In the genomic region with DNA sequence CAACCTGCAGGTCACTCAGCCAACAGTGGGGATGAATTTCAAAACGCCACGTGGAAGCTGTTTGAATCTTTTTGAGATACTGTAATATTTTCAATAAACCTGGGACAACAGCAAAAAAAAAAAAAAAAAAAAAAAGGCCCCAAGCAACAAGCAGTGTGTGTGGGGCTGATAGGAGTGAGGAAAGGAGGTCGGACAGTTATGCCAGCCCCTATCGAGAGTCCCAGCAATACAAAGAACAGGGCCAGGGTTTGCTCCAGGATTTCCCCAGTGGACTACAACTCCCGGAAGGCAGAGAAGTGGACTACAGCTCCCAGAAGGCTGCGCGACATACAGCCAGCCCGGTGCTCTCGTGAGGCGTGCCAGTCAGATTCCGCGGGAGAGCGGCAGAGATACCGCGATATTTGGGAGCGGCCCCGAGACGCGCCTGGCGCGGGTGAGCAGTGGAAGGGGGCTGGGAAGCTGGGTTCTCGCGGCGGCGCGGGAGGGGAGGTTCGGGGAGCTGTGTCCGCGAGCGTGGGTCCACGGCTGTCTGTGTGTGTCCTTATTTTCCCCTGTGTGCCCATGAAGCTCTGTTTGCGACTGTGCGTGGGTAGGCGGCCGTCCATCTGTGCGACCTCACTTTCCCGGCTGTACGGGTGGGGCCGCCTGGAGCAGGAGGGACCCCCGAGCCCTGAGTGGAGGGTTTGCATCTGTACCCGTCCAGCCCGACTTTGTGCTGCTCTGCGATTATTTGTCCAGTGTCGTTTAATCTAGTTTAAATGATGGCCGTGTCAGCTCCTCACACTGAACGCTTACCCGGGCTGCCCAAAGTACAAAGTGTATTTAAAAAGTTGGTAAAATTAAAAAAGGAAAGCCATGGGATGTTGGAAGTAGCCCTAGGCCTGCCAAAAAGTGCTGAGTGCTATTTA, we compare ENCODE assay signal across 1 cellular context.
TF ChIP-seq lines count a peak whose summit lies in the region.

A gene with protein sequence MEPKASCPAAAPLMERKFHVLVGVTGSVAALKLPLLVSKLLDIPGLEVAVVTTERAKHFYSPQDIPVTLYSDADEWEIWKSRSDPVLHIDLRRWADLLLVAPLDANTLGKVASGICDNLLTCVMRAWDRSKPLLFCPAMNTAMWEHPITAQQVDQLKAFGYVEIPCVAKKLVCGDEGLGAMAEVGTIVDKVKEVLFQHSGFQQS (plus strand): TSS at position 397 of the 908 bp plus-strand sequence. CDS start 4,729 bp downstream, outside the sequence.

TF ChIP-seq in HepG2, 621 proteins besides CTCF, POLR2A, EP300 and RAD21 (continued from another document and continues in another):
- TF ChIP-seq, protein P1, sequence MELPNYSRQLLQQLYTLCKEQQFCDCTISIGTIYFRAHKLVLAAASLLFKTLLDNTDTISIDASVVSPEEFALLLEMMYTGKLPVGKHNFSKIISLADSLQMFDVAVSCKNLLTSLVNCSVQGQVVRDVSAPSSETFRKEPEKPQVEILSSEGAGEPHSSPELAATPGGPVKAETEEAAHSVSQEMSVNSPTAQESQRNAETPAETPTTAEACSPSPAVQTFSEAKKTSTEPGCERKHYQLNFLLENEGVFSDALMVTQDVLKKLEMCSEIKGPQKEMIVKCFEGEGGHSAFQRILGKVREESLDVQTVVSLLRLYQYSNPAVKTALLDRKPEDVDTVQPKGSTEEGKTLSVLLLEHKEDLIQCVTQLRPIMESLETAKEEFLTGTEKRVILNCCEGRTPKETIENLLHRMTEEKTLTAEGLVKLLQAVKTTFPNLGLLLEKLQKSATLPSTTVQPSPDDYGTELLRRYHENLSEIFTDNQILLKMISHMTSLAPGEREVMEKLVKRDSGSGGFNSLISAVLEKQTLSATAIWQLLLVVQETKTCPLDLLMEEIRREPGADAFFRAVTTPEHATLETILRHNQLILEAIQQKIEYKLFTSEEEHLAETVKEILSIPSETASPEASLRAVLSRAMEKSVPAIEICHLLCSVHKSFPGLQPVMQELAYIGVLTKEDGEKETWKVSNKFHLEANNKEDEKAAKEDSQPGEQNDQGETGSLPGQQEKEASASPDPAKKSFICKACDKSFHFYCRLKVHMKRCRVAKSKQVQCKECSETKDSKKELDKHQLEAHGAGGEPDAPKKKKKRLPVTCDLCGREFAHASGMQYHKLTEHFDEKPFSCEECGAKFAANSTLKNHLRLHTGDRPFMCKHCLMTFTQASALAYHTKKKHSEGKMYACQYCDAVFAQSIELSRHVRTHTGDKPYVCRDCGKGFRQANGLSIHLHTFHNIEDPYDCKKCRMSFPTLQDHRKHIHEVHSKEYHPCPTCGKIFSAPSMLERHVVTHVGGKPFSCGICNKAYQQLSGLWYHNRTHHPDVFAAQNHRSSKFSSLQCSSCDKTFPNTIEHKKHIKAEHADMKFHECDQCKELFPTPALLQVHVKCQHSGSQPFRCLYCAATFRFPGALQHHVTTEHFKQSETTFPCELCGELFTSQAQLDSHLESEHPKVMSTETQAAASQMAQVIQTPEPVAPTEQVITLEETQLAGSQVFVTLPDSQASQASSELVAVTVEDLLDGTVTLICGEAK (IDR thresholded peaks at IDR 0.05), result no peak; the same call in 1 of the 2 replicates
- TF ChIP-seq, protein P1 (CRISPR knock-in tag; IDR thresholded peaks at IDR 0.05), result peak; percentile 57; the same call in 1 of the 2 replicates
- TF ChIP-seq, protein P2, sequence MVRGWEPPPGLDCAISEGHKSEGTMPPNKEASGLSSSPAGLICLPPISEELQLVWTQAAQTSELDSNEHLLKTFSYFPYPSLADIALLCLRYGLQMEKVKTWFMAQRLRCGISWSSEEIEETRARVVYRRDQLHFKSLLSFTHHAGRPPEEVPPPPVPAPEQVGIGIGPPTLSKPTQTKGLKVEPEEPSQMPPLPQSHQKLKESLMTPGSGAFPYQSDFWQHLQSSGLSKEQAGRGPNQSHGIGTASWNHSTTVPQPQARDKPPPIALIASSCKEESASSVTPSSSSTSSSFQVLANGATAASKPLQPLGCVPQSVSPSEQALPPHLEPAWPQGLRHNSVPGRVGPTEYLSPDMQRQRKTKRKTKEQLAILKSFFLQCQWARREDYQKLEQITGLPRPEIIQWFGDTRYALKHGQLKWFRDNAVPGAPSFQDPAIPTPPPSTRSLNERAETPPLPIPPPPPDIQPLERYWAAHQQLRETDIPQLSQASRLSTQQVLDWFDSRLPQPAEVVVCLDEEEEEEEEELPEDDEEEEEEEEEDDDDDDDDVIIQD (CRISPR knock-in tag; IDR thresholded peaks at IDR 0.05; ENCODE audit: low read depth), result 0 out of 2 replicates have a peak, but pooled peaks have one; percentile 26
- TF ChIP-seq PCBP1 (IDR thresholded peaks at IDR 0.05; ENCODE audit: borderline replicate concordance, low read depth, low read length) (peak; percentile 85; the same call in 1 of the 2 replicates), ZSCAN9 (CRISPR knock-in tag; IDR thresholded peaks at IDR 0.05; ENCODE audit: borderline replicate concordance) (peak; percentile 64; the same call in 1 of the 2 replicates), FOSL1 (CRISPR knock-in tag; IDR thresholded peaks at IDR 0.05; ENCODE audit: borderline replicate concordance) (no peak), ZNF652 (CRISPR knock-in tag; IDR thresholded peaks at IDR 0.05; ENCODE audit: borderline replicate concordance, low read depth) (no peak), ZBTB38 (CRISPR knock-in tag; IDR thresholded peaks at IDR 0.05) (peak; percentile 40; the same call in 1 of the 2 replicates), RXRB (CRISPR knock-in tag; IDR thresholded peaks at IDR 0.05; ENCODE audit: borderline replicate concordance) (peak; percentile 31; the same call in 1 of the 2 replicates), EEA1 (CRISPR knock-in tag; IDR thresholded peaks at IDR 0.05; ENCODE audit: borderline replicate concordance) (no peak), TGIF2 (CRISPR knock-in tag; IDR thresholded peaks at IDR 0.05) (no peak), REXO4 (CRISPR knock-in tag; IDR thresholded peaks at IDR 0.05; ENCODE audit: borderline replicate concordance) (no peak), ISX (CRISPR knock-in tag; conservative IDR thresholded peaks at IDR 0.05) (no peak), LCORL (IDR thresholded peaks at IDR 0.05) (no peak), LCORL (CRISPR knock-in tag; IDR thresholded peaks at IDR 0.05) (peak; percentile 57), ZNF552 (CRISPR knock-in tag; IDR thresholded peaks at IDR 0.05; ENCODE audit: borderline replicate concordance) (0 out of 2 replicates have a peak, but pooled peaks have one; percentile 23), ZNF329 (CRISPR knock-in tag; IDR thresholded peaks at IDR 0.05; ENCODE audit: low read depth) (0 out of 2 replicates have a peak, but pooled peaks have one; percentile 36), MAFK (conservative IDR thresholded peaks at IDR 0.05 in 1 of 2, IDR thresholded peaks at IDR 0.05 in 1 of 2; ENCODE audit: low read length in 2 of 2) (0 out of 4 replicates have a peak, but pooled peaks of 1 of the 2 experiments have one; percentile 35), FOXA3 (CRISPR knock-in tag; IDR thresholded peaks at IDR 0.05) (peak; percentile 47), BCL6 (CRISPR knock-in tag; IDR thresholded peaks at IDR 0.05) (peak; percentile 32; the same call in 1 of the 2 replicates), GTF3A (CRISPR knock-in tag; conservative IDR thresholded peaks at IDR 0.05) (no peak), CHCHD3 (CRISPR knock-in tag; IDR thresholded peaks at IDR 0.05) (no peak), MED13 (CRISPR knock-in tag; IDR thresholded peaks at IDR 0.05) (peak; percentile 53; the same call in 1 of the 2 replicates), MEIS1 (CRISPR knock-in tag; IDR thresholded peaks at IDR 0.05; ENCODE audit: borderline replicate concordance) (0 out of 2 replicates have a peak, but pooled peaks have one; percentile 43), ZNF782 (CRISPR knock-in tag; IDR thresholded peaks at IDR 0.05; ENCODE audit: borderline replicate concordance) (peak; percentile 27; the same call in 1 of the 2 replicates), ZNF562 (CRISPR knock-in tag; IDR thresholded peaks at IDR 0.05; ENCODE audit: borderline replicate concordance) (no peak), HMG20A (CRISPR knock-in tag; IDR thresholded peaks at IDR 0.05; ENCODE audit: borderline replicate concordance) (no peak), ZNF350 (CRISPR knock-in tag; IDR thresholded peaks at IDR 0.05; ENCODE audit: borderline replicate concordance, low read depth) (peak; percentile 88; the same call in 1 of the 2 replicates), DMAP1 (CRISPR knock-in tag; IDR thresholded peaks at IDR 0.05) (peak; percentile 91; the same call in 1 of the 2 replicates), ZNF788 (CRISPR knock-in tag; IDR thresholded peaks at IDR 0.05; ENCODE audit: borderline replicate concordance) (peak; percentile 61; the same call in 1 of the 2 replicates), REL (CRISPR knock-in tag; conservative IDR thresholded peaks at IDR 0.05) (0 out of 2 replicates have a peak, but pooled peaks have one; percentile 16)
- TF ChIP-seq, protein P3, sequence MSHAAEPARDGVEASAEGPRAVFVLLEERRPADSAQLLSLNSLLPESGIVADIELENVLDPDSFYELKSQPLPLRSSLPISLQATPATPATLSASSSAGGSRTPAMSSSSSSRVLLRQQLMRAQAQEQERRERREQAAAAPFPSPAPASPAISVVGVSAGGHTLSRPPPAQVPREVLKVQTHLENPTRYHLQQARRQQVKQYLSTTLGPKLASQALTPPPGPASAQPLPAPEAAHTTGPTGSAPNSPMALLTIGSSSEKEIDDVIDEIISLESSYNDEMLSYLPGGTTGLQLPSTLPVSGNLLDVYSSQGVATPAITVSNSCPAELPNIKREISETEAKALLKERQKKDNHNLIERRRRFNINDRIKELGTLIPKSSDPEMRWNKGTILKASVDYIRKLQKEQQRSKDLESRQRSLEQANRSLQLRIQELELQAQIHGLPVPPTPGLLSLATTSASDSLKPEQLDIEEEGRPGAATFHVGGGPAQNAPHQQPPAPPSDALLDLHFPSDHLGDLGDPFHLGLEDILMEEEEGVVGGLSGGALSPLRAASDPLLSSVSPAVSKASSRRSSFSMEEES (CRISPR knock-in tag; IDR thresholded peaks at IDR 0.05), result peak; percentile 70; the same call in 1 of the 2 replicates
- TF ChIP-seq, protein P4, sequence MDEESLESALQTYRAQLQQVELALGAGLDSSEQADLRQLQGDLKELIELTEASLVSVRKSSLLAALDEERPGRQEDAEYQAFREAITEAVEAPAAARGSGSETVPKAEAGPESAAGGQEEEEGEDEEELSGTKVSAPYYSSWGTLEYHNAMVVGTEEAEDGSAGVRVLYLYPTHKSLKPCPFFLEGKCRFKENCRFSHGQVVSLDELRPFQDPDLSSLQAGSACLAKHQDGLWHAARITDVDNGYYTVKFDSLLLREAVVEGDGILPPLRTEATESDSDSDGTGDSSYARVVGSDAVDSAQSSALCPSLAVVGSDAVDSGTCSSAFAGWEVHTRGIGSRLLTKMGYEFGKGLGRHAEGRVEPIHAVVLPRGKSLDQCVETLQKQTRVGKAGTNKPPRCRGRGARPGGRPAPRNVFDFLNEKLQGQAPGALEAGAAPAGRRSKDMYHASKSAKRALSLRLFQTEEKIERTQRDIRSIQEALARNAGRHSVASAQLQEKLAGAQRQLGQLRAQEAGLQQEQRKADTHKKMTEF (CRISPR knock-in tag; IDR thresholded peaks at IDR 0.05), result peak; percentile 61; the same call in 1 of the 2 replicates
- TF ChIP-seq, protein P5, sequence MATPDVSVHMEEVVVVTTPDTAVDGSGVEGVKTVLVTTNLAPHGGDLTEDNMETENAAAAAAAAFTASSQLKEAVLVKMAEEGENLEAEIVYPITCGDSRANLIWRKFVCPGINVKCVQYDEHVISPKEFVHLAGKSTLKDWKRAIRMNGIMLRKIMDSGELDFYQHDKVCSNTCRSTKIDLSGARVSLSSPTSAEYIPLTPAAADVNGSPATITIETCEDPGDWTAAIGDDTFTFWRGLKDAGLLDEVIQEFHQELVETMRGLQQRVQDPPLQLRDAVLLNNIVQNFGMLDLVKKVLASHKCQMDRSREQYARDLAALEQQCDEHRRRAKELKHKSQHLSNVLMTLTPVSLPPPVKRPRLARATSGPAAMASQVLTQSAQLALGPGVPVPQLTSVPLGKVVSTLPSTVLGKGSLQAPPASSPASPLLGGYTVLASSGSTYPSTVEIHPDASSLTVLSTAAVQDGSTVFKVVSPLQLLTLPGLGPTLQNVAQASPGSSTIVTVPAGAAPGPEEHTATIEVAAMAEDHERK (CRISPR knock-in tag; IDR thresholded peaks at IDR 0.05; ENCODE audit: low read depth), result peak; percentile 39; the same call in 1 of the 2 replicates
- TF ChIP-seq, protein P6, sequence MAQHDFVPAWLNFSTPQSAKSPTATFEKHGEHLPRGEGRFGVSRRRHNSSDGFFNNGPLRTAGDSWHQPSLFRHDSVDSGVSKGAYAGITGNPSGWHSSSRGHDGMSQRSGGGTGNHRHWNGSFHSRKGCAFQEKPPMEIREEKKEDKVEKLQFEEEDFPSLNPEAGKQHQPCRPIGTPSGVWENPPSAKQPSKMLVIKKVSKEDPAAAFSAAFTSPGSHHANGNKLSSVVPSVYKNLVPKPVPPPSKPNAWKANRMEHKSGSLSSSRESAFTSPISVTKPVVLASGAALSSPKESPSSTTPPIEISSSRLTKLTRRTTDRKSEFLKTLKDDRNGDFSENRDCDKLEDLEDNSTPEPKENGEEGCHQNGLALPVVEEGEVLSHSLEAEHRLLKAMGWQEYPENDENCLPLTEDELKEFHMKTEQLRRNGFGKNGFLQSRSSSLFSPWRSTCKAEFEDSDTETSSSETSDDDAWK (CRISPR knock-in tag; IDR thresholded peaks at IDR 0.05), result no peak
- TF ChIP-seq, protein P7, sequence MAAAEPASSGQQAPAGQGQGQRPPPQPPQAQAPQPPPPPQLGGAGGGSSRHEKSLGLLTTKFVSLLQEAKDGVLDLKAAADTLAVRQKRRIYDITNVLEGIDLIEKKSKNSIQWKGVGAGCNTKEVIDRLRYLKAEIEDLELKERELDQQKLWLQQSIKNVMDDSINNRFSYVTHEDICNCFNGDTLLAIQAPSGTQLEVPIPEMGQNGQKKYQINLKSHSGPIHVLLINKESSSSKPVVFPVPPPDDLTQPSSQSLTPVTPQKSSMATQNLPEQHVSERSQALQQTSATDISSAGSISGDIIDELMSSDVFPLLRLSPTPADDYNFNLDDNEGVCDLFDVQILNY (CRISPR knock-in tag; conservative IDR thresholded peaks at IDR 0.05), result peak; percentile 76; the same call in 1 of the 2 replicates
